In the genomic region with DNA sequence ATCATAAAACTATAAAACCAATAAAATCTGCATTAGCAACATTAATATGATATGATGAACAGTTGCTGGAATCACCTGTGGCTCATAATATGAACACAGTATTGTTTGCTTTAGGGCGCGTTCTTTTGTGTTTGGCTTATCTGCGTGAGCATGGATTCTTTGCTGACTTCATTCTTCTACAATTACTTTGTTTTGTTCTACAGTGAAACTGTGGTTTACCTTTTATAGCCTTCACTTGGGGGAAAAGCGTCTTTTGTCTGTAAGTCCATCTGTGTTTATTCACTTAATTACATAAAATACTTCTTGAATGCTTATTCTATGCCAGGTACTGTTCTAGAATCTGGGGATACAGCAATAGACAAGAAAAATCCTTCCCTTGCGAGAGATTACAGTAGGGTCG, we compare ENCODE assay signal across 1 cellular context.
TF ChIP-seq lines count a peak whose summit lies in the region.

No MANE protein-coding gene starts in this region.

TF ChIP-seq in HEK293, 187 proteins besides CTCF, POLR2A, EP300 and RAD21 (continued from another document):
- TF ChIP-seq ZNF623 (tag by site-specific recombination; IDR thresholded peaks at IDR 0.05): no peak
- TF ChIP-seq SCRT2 (tag by site-specific recombination; IDR thresholded peaks at IDR 0.05): peak; percentile 49
- TF ChIP-seq, protein P1, sequence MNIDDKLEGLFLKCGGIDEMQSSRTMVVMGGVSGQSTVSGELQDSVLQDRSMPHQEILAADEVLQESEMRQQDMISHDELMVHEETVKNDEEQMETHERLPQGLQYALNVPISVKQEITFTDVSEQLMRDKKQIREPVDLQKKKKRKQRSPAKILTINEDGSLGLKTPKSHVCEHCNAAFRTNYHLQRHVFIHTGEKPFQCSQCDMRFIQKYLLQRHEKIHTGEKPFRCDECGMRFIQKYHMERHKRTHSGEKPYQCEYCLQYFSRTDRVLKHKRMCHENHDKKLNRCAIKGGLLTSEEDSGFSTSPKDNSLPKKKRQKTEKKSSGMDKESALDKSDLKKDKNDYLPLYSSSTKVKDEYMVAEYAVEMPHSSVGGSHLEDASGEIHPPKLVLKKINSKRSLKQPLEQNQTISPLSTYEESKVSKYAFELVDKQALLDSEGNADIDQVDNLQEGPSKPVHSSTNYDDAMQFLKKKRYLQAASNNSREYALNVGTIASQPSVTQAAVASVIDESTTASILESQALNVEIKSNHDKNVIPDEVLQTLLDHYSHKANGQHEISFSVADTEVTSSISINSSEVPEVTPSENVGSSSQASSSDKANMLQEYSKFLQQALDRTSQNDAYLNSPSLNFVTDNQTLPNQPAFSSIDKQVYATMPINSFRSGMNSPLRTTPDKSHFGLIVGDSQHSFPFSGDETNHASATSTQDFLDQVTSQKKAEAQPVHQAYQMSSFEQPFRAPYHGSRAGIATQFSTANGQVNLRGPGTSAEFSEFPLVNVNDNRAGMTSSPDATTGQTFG (tag by site-specific recombination; IDR thresholded peaks at IDR 0.05; ENCODE audit: borderline replicate concordance): no peak
- no peak for TF ChIP-seq ZNF701 (tag by site-specific recombination; IDR thresholded peaks at IDR 0.05)
- no peak for TF ChIP-seq ZBTB7A (tag by site-specific recombination; IDR thresholded peaks at IDR 0.05; ENCODE audit: low read depth)
- TF ChIP-seq TCF7L2 (IDR thresholded peaks at IDR 0.05; ENCODE audit: borderline replicate concordance, low read depth, low read length): no peak
- TF ChIP-seq ZIC2 (tag by site-specific recombination; IDR thresholded peaks at IDR 0.05): no peak
- TF ChIP-seq, protein P2, sequence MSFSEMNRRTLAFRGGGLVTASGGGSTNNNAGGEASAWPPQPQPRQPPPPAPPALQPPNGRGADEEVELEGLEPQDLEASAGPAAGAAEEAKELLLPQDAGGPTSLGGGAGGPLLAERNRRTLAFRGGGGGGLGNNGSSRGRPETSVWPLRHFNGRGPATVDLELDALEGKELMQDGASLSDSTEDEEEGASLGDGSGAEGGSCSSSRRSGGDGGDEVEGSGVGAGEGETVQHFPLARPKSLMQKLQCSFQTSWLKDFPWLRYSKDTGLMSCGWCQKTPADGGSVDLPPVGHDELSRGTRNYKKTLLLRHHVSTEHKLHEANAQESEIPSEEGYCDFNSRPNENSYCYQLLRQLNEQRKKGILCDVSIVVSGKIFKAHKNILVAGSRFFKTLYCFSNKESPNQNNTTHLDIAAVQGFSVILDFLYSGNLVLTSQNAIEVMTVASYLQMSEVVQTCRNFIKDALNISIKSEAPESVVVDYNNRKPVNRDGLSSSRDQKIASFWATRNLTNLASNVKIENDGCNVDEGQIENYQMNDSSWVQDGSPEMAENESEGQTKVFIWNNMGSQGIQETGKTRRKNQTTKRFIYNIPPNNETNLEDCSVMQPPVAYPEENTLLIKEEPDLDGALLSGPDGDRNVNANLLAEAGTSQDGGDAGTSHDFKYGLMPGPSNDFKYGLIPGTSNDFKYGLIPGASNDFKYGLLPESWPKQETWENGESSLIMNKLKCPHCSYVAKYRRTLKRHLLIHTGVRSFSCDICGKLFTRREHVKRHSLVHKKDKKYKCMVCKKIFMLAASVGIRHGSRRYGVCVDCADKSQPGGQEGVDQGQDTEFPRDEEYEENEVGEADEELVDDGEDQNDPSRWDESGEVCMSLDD (tag by site-specific recombination; IDR thresholded peaks at IDR 0.05): no peak
- TF ChIP-seq SCRT1 (tag by site-specific recombination; IDR thresholded peaks at IDR 0.05; ENCODE audit: borderline replicate concordance): 0 out of 2 replicates have a peak, but pooled peaks have one; percentile 11
